In the genomic region with DNA sequence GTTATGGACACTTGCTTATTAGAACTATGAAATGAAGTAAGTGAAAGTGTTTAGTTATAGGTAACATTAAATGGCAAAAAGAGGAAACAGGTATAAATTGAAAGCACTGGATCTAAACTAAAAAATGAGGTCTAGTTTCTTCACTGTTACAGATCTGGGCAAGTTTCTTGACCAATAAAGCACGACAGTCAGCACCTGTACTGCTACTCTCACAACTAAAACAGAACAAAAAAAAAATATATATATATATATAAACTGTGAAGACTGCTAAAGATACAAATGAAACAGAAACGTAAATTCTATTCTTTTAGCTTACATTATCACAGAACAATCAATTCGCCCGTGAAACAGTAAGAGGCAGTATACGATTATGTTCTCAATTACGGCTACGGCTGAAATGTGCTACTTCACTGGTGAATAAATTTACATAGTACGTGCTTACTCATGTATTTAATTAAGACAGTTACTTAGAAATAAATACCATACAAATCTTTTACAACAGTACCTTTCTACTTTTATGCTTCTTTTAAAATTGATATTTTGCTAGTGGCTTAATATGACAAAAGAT, we compare ENCODE assay signal across 8 cellular contexts. TPM values are rescaled to one million over a fixed set of nuclear protein-coding genes. Genes with fewer than 3 reads are reported as not detected.
DNase-seq lines count a peak whose midpoint lies in the region; ATAC-seq, FAIRE-seq and TF ChIP-seq lines count a peak whose summit lies in the region.

No MANE protein-coding gene starts in this region.

- no peaks in the 10 kb centered on the region for H3K36me3 ChIP-seq in Karpas-422 (ENCODE audit: insufficient read depth, low read length)
- H3K36me3 ChIP-seq in mammary epithelial cell (ENCODE audit: insufficient read depth, low read length) = no peaks in the 10 kb centered on the region
- no peaks in the 10 kb centered on the region for H3K36me3 ChIP-seq in colonic mucosa

- CTCF ChIA-PET in mammary epithelial cell (lab: Charles Lee; ENCODE audit: low non-redundant PET) = interaction anchor here (0.6 to 1.3 kb wide), 6 partner anchors 9 to 344 kb away, joined by 4 to 22 read pairs (median 6); no protein-coding TSS in a partner anchor

- ATAC-seq in GM21515 (IDR thresholded peaks at IDR 0.05; ENCODE audit: unreplicated experiment) (peak; percentile 38), omental fat pad (ENCODE audit: low FRiP score) (no peak)

- no peak for TF ChIP-seq POLR2A in GM12892 (IDR thresholded peaks at IDR 0.05; ENCODE audit: low read depth, low read length)

- FAIRE-seq in GM12892 (lab: Jason Lieb, UNC) = peak; percentile 91

- dilution Hi-C loops in mammary epithelial cell (cut with HindIII; ENCODE audit: low sequenced_read_pairs) = no loop called here

- H4K20me1 ChIP-seq in Karpas-422 (ENCODE audit: insufficient read depth, low read depth, low read length) (no peaks in the 10 kb centered on the region), mammary epithelial cell (ENCODE audit: insufficient read depth, low read length) (no peaks in the 10 kb centered on the region)

- H3K79me2 ChIP-seq in Karpas-422 (ENCODE audit: low read length) (no peaks in the 10 kb centered on the region), mammary epithelial cell (ENCODE audit: insufficient read depth, low read length) (peaks cover 90% of the 10 kb centered on the region)

- intact Hi-C loops in mammary epithelial cell (cut with micrococcal nuclease) = loop anchor here (1.0 kb wide), 1 partner anchor 344 kb away; no protein-coding TSS in a partner anchor
- intact Hi-C loops in colonic mucosa (cut with DNase I) = loop anchor here (5.0 to 10.0 kb wide), 2 partner anchors 252 to 350 kb away; no protein-coding TSS in a partner anchor

- H3K9me3 ChIP-seq in Karpas-422 (ENCODE audit: low read length) (no peaks in the 10 kb centered on the region), mammary epithelial cell (replicated peaks; ENCODE audit: insufficient read depth, low read length) (no peaks in the 10 kb centered on the region), colonic mucosa (no peaks in the 10 kb centered on the region)

- H3K27me3 ChIP-seq in Karpas-422 (ENCODE audit: low read length) (no peaks in the 10 kb centered on the region), mammary epithelial cell (ENCODE audit: insufficient read depth, low read length) (no peaks in the 10 kb centered on the region), colonic mucosa (no peaks in the 10 kb centered on the region)

- H3K4me2 ChIP-seq in Karpas-422 (ENCODE audit: low read depth, low read length, poor library complexity, severe bottlenecking) (no peak overlapping the region), mammary epithelial cell (ENCODE audit: insufficient read depth, low read depth, low read length) (peak overlapping the region; percentile 93)

- H3K4me1 ChIP-seq in Karpas-422 (ENCODE audit: low read length) (peaks cover 2% of the 10 kb centered on the region; the same call in 1 of the 2 replicates), mammary epithelial cell (ENCODE audit: insufficient read depth, low read length) (peaks cover 43% of the 10 kb centered on the region), colonic mucosa (peaks cover 13% of the 10 kb centered on the region)

- DNase-seq in GM12892 (ENCODE audit: insufficient read length) (no peak), Karpas-422 (peak; percentile 76), mammary epithelial cell (peak; percentile 61), pons (ENCODE audit: low spot score) (peak; percentile 79), NCI-H1105 (lab: John Stamatoyannopoulos, UW) (no peak), omental fat pad (ENCODE audit: low spot score) (no peak), colonic mucosa (no peak)

- no peak overlapping the region for H3K4me3 ChIP-seq in Karpas-422 (ENCODE audit: low read length)
- peak overlapping the region; percentile 41 to 94 (median 71) for H3K4me3 ChIP-seq in mammary epithelial cell (replicated peaks in 1 of 3; ENCODE audit: insufficient read depth in 1 of 3, low read depth in 2 of 3, low read length in 3 of 3)
- no peak overlapping the region for H3K4me3 ChIP-seq in colonic mucosa

- in situ Hi-C loops in mammary epithelial cell (cut with MboI; ENCODE audit: low sequenced_read_pairs in 2 of 2) = loop anchor here (5.0 to 10.0 kb wide), 3 partner anchors 315 to 332 kb away; no protein-coding TSS in a partner anchor

- WGBS in mammary epithelial cell (ENCODE audit: low coverage, missing lambda C conversion rate) = 3% methylated on average over 8 of the region's 8 CpGs

- H3K9me2 ChIP-seq in Karpas-422 (replicated peaks; ENCODE audit: insufficient read depth, low read length) = no peaks in the 10 kb centered on the region

- H2AFZ ChIP-seq in Karpas-422 (ENCODE audit: low read length) (no peak overlapping the region), mammary epithelial cell (ENCODE audit: low read depth, low read length) (no peak overlapping the region)

- H3K9ac ChIP-seq in Karpas-422 (ENCODE audit: low read length) (no peak overlapping the region), mammary epithelial cell (ENCODE audit: insufficient read depth, low read length) (peak overlapping the region; percentile 74), colonic mucosa (ENCODE audit: low read depth in 2 of 2, low read length in 2 of 2) (no peak overlapping the region)

- TF ChIP-seq CTCF in mammary epithelial cell (conservative IDR thresholded peaks at IDR 0.05 in 1 of 2, IDR thresholded peaks at IDR 0.05 in 1 of 2; ENCODE audit: extremely low read depth in 1 of 2, insufficient read depth in 1 of 2, low read depth in 1 of 2, low read length in 2 of 2) (peak; percentile 52), omental fat pad (IDR thresholded peaks at IDR 0.05) (no peak), colonic mucosa (IDR thresholded peaks at IDR 0.05) (no peak)

- BruUV-seq in mammary epithelial cell (replicated peaks; lab: Mats Ljungman, UMichigan) = no TSS peak

- H3K27ac ChIP-seq in Karpas-422 (ENCODE audit: low read length) (no peak overlapping the region), mammary epithelial cell (ENCODE audit: insufficient read depth, low read depth, low read length) (peak overlapping the region; percentile 77), colonic mucosa (no peak overlapping the region)

RNA-seq across cellular contexts. Expression of gene AHR, which starts 4.2 kb away (rescaled TPM):
- 33.9 TPM for polyA plus RNA-seq in GM12892 (2012; ENCODE audit: missing spikeins)
- not detected in 2 replicates for total RNA-seq in Karpas-422 (2014; rRNA removed; shearing (Covaris generic); ENCODE audit: low replicate concordance)
- total RNA-seq in mammary epithelial cell = 100 to 1,000 TPM; 101 to 478 TPM
- polyA plus RNA-seq in mammary epithelial cell = 6.5 TPM
- polyA minus RNA-seq in mammary epithelial cell = 144 TPM
- 100 to 1,000 TPM; 129 to 258 (median 149) TPM for total RNA-seq in omental fat pad
- 10 to 100 TPM; 30.3 to 48.9 TPM for total RNA-seq in colonic mucosa

Comparison
In these comparisons a context has a peak if more than half of its experiments do, and no peak if none do; other contexts are left out.
1. DNase-seq: peak in Karpas-422 (single experiment), mammary epithelial cell (single experiment) and pons (single experiment); none in GM12892 (single experiment), NCI-H1105 (single experiment), omental fat pad (single experiment) and colonic mucosa (single experiment).
2. H3K4me3 ChIP-seq: peak in mammary epithelial cell (3 of 3); none in Karpas-422 (single experiment) and colonic mucosa (single experiment).
3. CTCF ChIP-seq: peak in mammary epithelial cell (2 of 2); none in omental fat pad (0 of 3) and colonic mucosa (single experiment).
4. RNA of gene AHR, which starts 4.2 kb away (total RNA-seq): 101 to 478 TPM in mammary epithelial cell, 129 to 258 TPM in omental fat pad and 30.3 to 48.9 TPM in colonic mucosa; not detected in Karpas-422; every median in the first group is over 10 times any median in the second.